In genomic region chr19:56217039-56217949, GRCh38 we compare ENCODE assay signal across 9 cellular contexts. TPM values are rescaled to one million over a fixed set of nuclear protein-coding genes. Genes with fewer than 3 reads are reported as not detected.
A peak's percentile ranks its signal among the peaks of the same experiment; 100 is the strongest.
DNase-seq lines count a peak whose midpoint lies in the region; ATAC-seq and TF ChIP-seq lines count a peak whose summit lies in the region.
"Had no signal": no experiment of that assay in that cellular context is flagged by ENCODE, and none has a peak within 500 bp of the region (broad histone marks: within the 10 kb centered on the region; RNA-seq: fewer than 3 reads in every experiment).

No MANE protein-coding gene starts in this region.

- peak; percentile 26 for DNase-seq in hepatic stellate cell (ENCODE audit: low spot score)
- no peak for DNase-seq in COLO829 (ENCODE audit: low spot score)
- DNase-seq in T1000 (lab: John Stamatoyannopoulos, UW) = no peak

- H3K4me3 ChIP-seq in GM12875 (ENCODE audit: low read depth, low read length) = peak overlapping the region; percentile 26
- peak overlapping the region; percentile 27; the same call in 1 of the 2 replicates for H3K4me3 ChIP-seq in WI38 (ENCODE audit: low read depth, low read length)
- H3K4me3 ChIP-seq in skeletal muscle satellite cell (ENCODE audit: low read length) = peak overlapping the region; percentile 64

- H3K4me2 ChIP-seq in skeletal muscle satellite cell (ENCODE audit: low read length) = peak overlapping the region; percentile 86

- H3K9me3 ChIP-seq in skeletal muscle satellite cell (replicated peaks; ENCODE audit: low read length) = no peaks in the 10 kb centered on the region

- H3K27me3 ChIP-seq in skeletal muscle satellite cell (ENCODE audit: control insufficient read depth, insufficient read depth, low read length) = peaks cover 3% of the 10 kb centered on the region

- TF ChIP-seq CTCF in GM12875 (IDR thresholded peaks at IDR 0.05; ENCODE audit: borderline replicate concordance, insufficient read depth, low read depth, low read length) (no peak), WI38 (IDR thresholded peaks at IDR 0.05; ENCODE audit: low read depth, low read length) (no peak)

- no peak for ATAC-seq in GM21529 (IDR thresholded peaks at IDR 0.05; ENCODE audit: unreplicated experiment)
- ATAC-seq in HG02571 (IDR thresholded peaks at IDR 0.05; ENCODE audit: unreplicated experiment) = no peak

- H3K4me1 ChIP-seq in skeletal muscle satellite cell (ENCODE audit: control insufficient read depth, insufficient read depth, low read length) = peaks cover 9% of the 10 kb centered on the region

- peak overlapping the region; percentile 54 for H3K9ac ChIP-seq in skeletal muscle satellite cell (ENCODE audit: low read depth, low read length)

- no peaks in the 10 kb centered on the region for H3K36me3 ChIP-seq in skeletal muscle satellite cell (ENCODE audit: insufficient read depth, low read length)

RNA-seq across cellular contexts. Expression of gene ZSCAN5C, which starts 15.2 kb away (rescaled TPM):
- not detected in 2 replicates for total RNA-seq in skeletal muscle satellite cell (2012; rRNA removed)
- total RNA-seq: temporal lobe had no signal

RNA-seq across cellular contexts. Expression of gene ZSCAN5B, which starts 19.7 kb away (rescaled TPM):
- total RNA-seq in skeletal muscle satellite cell (2012; rRNA removed) = under 0.01 TPM in 1 of 2 replicates, not detected in the other
- total RNA-seq: temporal lobe had no signal

RNA-seq across cellular contexts. Expression of gene GALP, which starts 41.5 kb away (rescaled TPM):
- not detected in 2 replicates for total RNA-seq in skeletal muscle satellite cell (2012; rRNA removed)

RNA-seq across cellular contexts. Expression of gene EDDM13, which starts 55.3 kb away (rescaled TPM):
- total RNA-seq in skeletal muscle satellite cell (2012; rRNA removed) = not detected in 2 replicates
- total RNA-seq: temporal lobe had no signal
